Comparison of ENCODE assay signal across 16 cellular contexts in genomic region chr17:59815965-59816364, GRCh38.
DNase-seq lines count a peak whose midpoint lies in the region; ATAC-seq and TF ChIP-seq lines count a peak whose summit lies in the region.
"Had no signal": no experiment of that assay in that cellular context is flagged by ENCODE, and none has a peak within 500 bp of the region (broad histone marks: within the 10 kb centered on the region; RNA-seq: fewer than 3 reads in every experiment).

No MANE protein-coding gene starts in this region.

- no peak overlapping the region for H3K4me3 Mint-ChIP-seq in activated CD8-positive, alpha-beta T cell treated with anti-CD3 and anti-CD28 coated beads, Interleukin-2, amount 10 ng/mL, durations not matched to agents 7 days and 5 days
- H3K4me3 Mint-ChIP-seq in HFFc6: no peak overlapping the region
- H3K4me3 Mint-ChIP-seq: CD8-positive, alpha-beta memory T cell had no signal

- peaks cover 41% of the 10 kb centered on the region for H3K36me3 Mint-ChIP-seq in activated CD8-positive, alpha-beta T cell treated with anti-CD3 and anti-CD28 coated beads, Interleukin-2, amount 10 ng/mL, durations not matched to agents 7 days and 5 days (ENCODE audit: low read depth)
- H3K36me3 Mint-ChIP-seq in HFFc6 (ENCODE audit: low read depth): peaks cover 26% of the 10 kb centered on the region

- H3K79me1 ChIP-seq in neuronal stem cell (ENCODE audit: low read depth, low read length): no peaks in the 10 kb centered on the region

- H3K4ac ChIP-seq in neuronal stem cell (ENCODE audit: low read length): no peak overlapping the region

- H3K27ac Mint-ChIP-seq in activated CD8-positive, alpha-beta T cell treated with anti-CD3 and anti-CD28 coated beads, Interleukin-2, amount 10 ng/mL, durations not matched to agents 7 days and 5 days: peak overlapping the region; percentile 26
- H3K27ac Mint-ChIP-seq in HFFc6: no peak overlapping the region; the same call in 1 of the 2 replicates
- H3K27ac Mint-ChIP-seq: IgD-negative memory B cell had no signal

- H3K27me3 ChIP-seq in skeletal muscle tissue (ENCODE audit: control insufficient read depth in 3 of 3, insufficient read depth in 3 of 3, low read length in 3 of 3): no peaks in the 10 kb centered on the region
- H3K27me3 ChIP-seq in neuronal stem cell (ENCODE audit: control insufficient read depth in 3 of 3, insufficient read depth in 3 of 3, low read depth in 1 of 3, low read length in 3 of 3): no peaks in the 10 kb centered on the region
- H3K27me3 ChIP-seq: cardiac muscle cell, ovary had no signal

- no peak overlapping the region for H3K4me2 ChIP-seq in neuronal stem cell (ENCODE audit: insufficient read depth, low read length, poor library complexity, severe bottlenecking)

- H2BK5ac ChIP-seq in neuronal stem cell (ENCODE audit: low read length): no peak overlapping the region

- peak; percentile 41 for DNase-seq in NCI-H2227 (lab: John Stamatoyannopoulos, UW; ENCODE audit: unreplicated experiment)
- no peak for DNase-seq in NCI-H2227 treated with DMSO at 0.1 percent for 48 hours (lab: John Stamatoyannopoulos, UW)
- no peak for DNase-seq in activated CD8-positive, alpha-beta T cell treated with anti-CD3 and anti-CD28 coated beads, Interleukin-2, amount 10 ng/mL, durations not matched to agents 7 days and 5 days
- peak; percentile 86 for DNase-seq in fibroblast of gingiva (ENCODE audit: low read depth)
- no peak for DNase-seq in middle frontal gyrus (ENCODE audit: extremely low spot score, low spot score)
- DNase-seq in HFFc6: no peak
- DNase-seq in neuronal stem cell (ENCODE audit: low spot score): no peak
- DNase-seq: 8988T; CD8-positive, alpha-beta memory T cell; islet precursor cell; NCI-H1092 treated with DMSO at 0.1 percent for 48 hours; ovary; SIG-M5 had no signal

- H2BK120ac ChIP-seq in neuronal stem cell (ENCODE audit: low read depth, low read length): no peak overlapping the region

- no peak overlapping the region for H3K23ac ChIP-seq in neuronal stem cell (ENCODE audit: low read depth, low read length, poor library complexity)

- H3K9ac ChIP-seq in skeletal muscle tissue (ENCODE audit: low read depth in 1 of 3, low read length in 3 of 3) (no peak overlapping the region), neuronal stem cell (ENCODE audit: low read depth, low read length, poor library complexity) (no peak overlapping the region)

- H2AFZ ChIP-seq in neuronal stem cell (ENCODE audit: low read length): no peak overlapping the region

- peak overlapping the region; percentile 21 for H3K27ac ChIP-seq in skeletal muscle tissue (ENCODE audit: low read depth, low read length)
- H3K27ac ChIP-seq in neuronal stem cell (replicated peaks; ENCODE audit: low read length): no peak overlapping the region
- H3K27ac ChIP-seq: cardiac muscle cell, ovary had no signal

- no CpG with 5 or more reads among the region's 1 CpG for WGBS in neuronal stem cell (ENCODE audit: extremely low coverage in 2 of 2, insufficient read length in 2 of 2, insufficient replicate concordance in 1 of 2), 2 donors

- no peak for TF ChIP-seq CTCF in HFFc6 (IDR thresholded peaks at IDR 0.05)

- H3K36me3 ChIP-seq in skeletal muscle tissue (ENCODE audit: control insufficient read depth in 3 of 3, insufficient read depth in 3 of 3, low read length in 3 of 3) (peaks cover 0 to 12% (median 2%) of the 10 kb centered on the region in 3 donors), neuronal stem cell (replicated peaks in 1 of 2; ENCODE audit: control insufficient read depth in 2 of 2, insufficient read depth in 2 of 2, low read length in 2 of 2) (peaks cover 1 to 25% of the 10 kb centered on the region in 2 donors)
- H3K36me3 ChIP-seq: cardiac muscle cell, ovary had no signal

- H3K4me1 ChIP-seq in skeletal muscle tissue (ENCODE audit: control insufficient read depth in 3 of 3, insufficient read depth in 3 of 3, low read length in 3 of 3): no peaks in the 10 kb centered on the region
- H3K4me1 ChIP-seq in neuronal stem cell (ENCODE audit: control insufficient read depth in 2 of 2, insufficient read depth in 1 of 2, low read depth in 1 of 2, low read length in 2 of 2): no peaks in the 10 kb centered on the region

- peaks cover 27% of the 10 kb centered on the region for H3K4me1 Mint-ChIP-seq in activated CD8-positive, alpha-beta T cell treated with anti-CD3 and anti-CD28 coated beads, Interleukin-2, amount 10 ng/mL, durations not matched to agents 7 days and 5 days (ENCODE audit: low read depth)
- peaks cover 20% of the 10 kb centered on the region for H3K4me1 Mint-ChIP-seq in HFFc6 (ENCODE audit: low read depth)

- H3K9me3 ChIP-seq in skeletal muscle tissue (ENCODE audit: control insufficient read depth in 3 of 3, low read length in 3 of 3): no peaks in the 10 kb centered on the region
- H3K9me3 ChIP-seq in neuronal stem cell (replicated peaks in 1 of 2; ENCODE audit: control insufficient read depth in 2 of 2, insufficient read depth in 1 of 2, low read depth in 1 of 2, low read length in 2 of 2): no peaks in the 10 kb centered on the region
- H3K9me3 ChIP-seq: ovary had no signal

- H3K18ac ChIP-seq in neuronal stem cell (ENCODE audit: low read length): no peak overlapping the region

- H3K4me3 ChIP-seq in skeletal muscle tissue (ENCODE audit: low read length in 3 of 3): no peak overlapping the region
- H3K4me3 ChIP-seq in neuronal stem cell (ENCODE audit: low read length in 2 of 2): no peak overlapping the region
- H3K4me3 ChIP-seq: cardiac muscle cell, ovary had no signal

- no peak overlapping the region for H2AK5ac ChIP-seq in neuronal stem cell (ENCODE audit: low read depth, low read length)

- ATAC-seq in activated CD8-positive, alpha-beta T cell treated with anti-CD3 and anti-CD28 coated beads, Interleukin-2, amount 10 ng/mL, durations not matched to agents 7 days and 5 days: no peak

- no peak overlapping the region for H3K14ac ChIP-seq in neuronal stem cell (ENCODE audit: low read length)

- H3K27me3 Mint-ChIP-seq in activated CD8-positive, alpha-beta T cell treated with anti-CD3 and anti-CD28 coated beads, Interleukin-2, amount 10 ng/mL, durations not matched to agents 7 days and 5 days (ENCODE audit: low read depth): no peaks in the 10 kb centered on the region
- H3K27me3 Mint-ChIP-seq in HFFc6 (ENCODE audit: insufficient read depth): no peaks in the 10 kb centered on the region
- H3K27me3 Mint-ChIP-seq: CD8-positive, alpha-beta memory T cell; IgD-negative memory B cell had no signal

- no peak overlapping the region for H4K91ac ChIP-seq in neuronal stem cell (ENCODE audit: low read depth, low read length, poor library complexity)

- CTCF ChIA-PET in activated CD8-positive, alpha-beta T cell treated with anti-CD3 and anti-CD28 coated beads, Interleukin-2, amount 10 ng/mL, durations not matched to agents 7 days and 5 days (lab: Charles Lee): no interaction called here

- POLR2A ChIA-PET in activated CD8-positive, alpha-beta T cell treated with anti-CD3 and anti-CD28 coated beads, Interleukin-2, amount 10 ng/mL, durations not matched to agents 7 days and 5 days (lab: Charles Lee): interaction anchor here (0.6 kb wide), 2 partner anchors 15 to 522 kb away, joined by 3 read pairs; no protein-coding TSS in a partner anchor

- no peaks in the 10 kb centered on the region for H3K9me3 Mint-ChIP-seq in activated CD8-positive, alpha-beta T cell treated with anti-CD3 and anti-CD28 coated beads, Interleukin-2, amount 10 ng/mL, durations not matched to agents 7 days and 5 days (ENCODE audit: insufficient read depth)
- H3K9me3 Mint-ChIP-seq in HFFc6: no peaks in the 10 kb centered on the region
- H3K9me3 Mint-ChIP-seq: CD8-positive, alpha-beta memory T cell; IgD-negative memory B cell had no signal

- no peak overlapping the region for H4K8ac ChIP-seq in neuronal stem cell (ENCODE audit: low read depth, low read length)

- H2BK12ac ChIP-seq in neuronal stem cell (ENCODE audit: low read length): no peak overlapping the region

- no peak overlapping the region for H2BK15ac ChIP-seq in neuronal stem cell (ENCODE audit: low read length)

Comparison
In these comparisons a context has a peak if more than half of its experiments do, and no peak if none do; other contexts are left out.
1. DNase-seq: peak in NCI-H2227 (single experiment) and fibroblast of gingiva (single experiment); none in NCI-H2227 treated with DMSO at 0.1 percent for 48 hours (single experiment), activated CD8-positive, alpha-beta T cell treated with anti-CD3 and anti-CD28 coated beads, Interleukin-2, amount 10 ng/mL, durations not matched to agents 7 days and 5 days (single experiment), middle frontal gyrus (single experiment), HFFc6 (single experiment) and neuronal stem cell (single experiment).